Comparison of ENCODE assay signal across 17 cellular contexts in the genomic region with DNA sequence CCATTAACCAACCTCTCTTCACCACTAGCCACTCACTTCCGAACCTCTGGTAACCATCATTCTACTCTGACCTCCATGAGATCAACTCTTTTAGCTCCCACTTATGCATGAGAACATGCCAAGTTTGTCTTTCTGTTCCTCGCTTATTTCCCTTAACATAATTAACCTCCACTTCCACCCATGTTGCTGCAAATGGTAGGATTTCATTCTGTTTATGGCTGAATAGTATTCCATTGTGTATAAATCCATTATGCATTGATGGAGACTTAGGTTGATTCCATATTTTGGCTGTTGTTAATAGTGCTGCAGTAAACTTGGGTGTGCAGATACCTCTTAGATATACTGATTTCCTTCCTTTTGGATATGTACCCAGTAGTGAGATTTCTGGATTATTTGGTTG. TPM values are rescaled to one million over a fixed set of nuclear protein-coding genes. Genes with fewer than 3 reads are reported as not detected.
A peak's percentile ranks its signal among the peaks of the same experiment; 100 is the strongest.
DNase-seq lines count a peak whose midpoint lies in the region; ATAC-seq, FAIRE-seq and TF ChIP-seq lines count a peak whose summit lies in the region.
"Had no signal": no experiment of that assay in that cellular context is flagged by ENCODE, and none has a peak within 500 bp of the region (broad histone marks: within the 10 kb centered on the region; RNA-seq: fewer than 3 reads in every experiment).

No MANE protein-coding gene starts in this region.

- whole genome bisulfite sequencing in A549 (ENCODE audit: missing lambda C conversion rate): 34% methylated on average over 2 of the region's 2 CpGs

- POLR2A ChIA-PET in A549 (lab: Yijun Ruan, JAX): no interaction called here
- POLR2A ChIA-PET in HEK293 (lab: Yijun Ruan, JAX): no interaction called here
- POLR2A ChIA-PET in activated CD4-positive, alpha-beta T cell treated with anti-CD3 and anti-CD28 coated beads for 36 hours (lab: Charles Lee): no interaction called here

- H3K4me3 ChIP-seq in A549 (no peak overlapping the region), HEK293 (ENCODE audit: low read depth, low read length) (no peak overlapping the region)
- H3K4me3 ChIP-seq: HAP-1 had no signal

- no peak overlapping the region for H3K27ac ChIP-seq in A549
- H3K27ac ChIP-seq in HEK293 (ENCODE audit: extremely low read depth, low read depth, low read length): no peak overlapping the region

- H3K9me3 ChIP-seq in A549: peaks cover 99% of the 10 kb centered on the region
- H3K9me3 ChIP-seq in HEK293 (ENCODE audit: control insufficient read depth, insufficient read depth, low read depth, low read length): peaks cover 40% of the 10 kb centered on the region

- no peaks in the 10 kb centered on the region for H3K27me3 Mint-ChIP-seq in endothelial cell (ENCODE audit: unreplicated experiment)
- no peaks in the 10 kb centered on the region for H3K27me3 Mint-ChIP-seq in activated CD4-positive, alpha-beta T cell treated with anti-CD3 and anti-CD28 coated beads for 36 hours
- no peaks in the 10 kb centered on the region for H3K27me3 Mint-ChIP-seq in activated T-cell treated with anti-CD3 and anti-CD28 coated beads, Interleukin-2, amount 50 U/mL, for 24 hours
- H3K27me3 Mint-ChIP-seq: CD4-positive, alpha-beta memory T cell had no signal

- peak; percentile 61 for FAIRE-seq in A549 (lab: Jason Lieb, UNC)
- FAIRE-seq: G401.6, GM12892, H54 had no signal

- H3K4me2 ChIP-seq in A549: no peak overlapping the region

- intact Hi-C loops in activated CD4-positive, alpha-beta T cell treated with anti-CD3 and anti-CD28 coated beads for 36 hours (cut with DNase I, micrococcal nuclease): no loop called here

- peaks cover 70% of the 10 kb centered on the region for H3K36me3 Mint-ChIP-seq in endothelial cell (ENCODE audit: low read depth, unreplicated experiment)
- peaks cover 58% of the 10 kb centered on the region for H3K36me3 Mint-ChIP-seq in activated CD4-positive, alpha-beta T cell treated with anti-CD3 and anti-CD28 coated beads for 36 hours (ENCODE audit: low read depth)
- peaks cover 86% of the 10 kb centered on the region for H3K36me3 Mint-ChIP-seq in activated T-cell treated with anti-CD3 and anti-CD28 coated beads, Interleukin-2, amount 50 U/mL, for 24 hours (ENCODE audit: low read depth)

- no peaks in the 10 kb centered on the region for H3K4me1 ChIP-seq in A549
- H3K4me1 ChIP-seq in HEK293 (ENCODE audit: control insufficient read depth, insufficient read depth, low read length): no peaks in the 10 kb centered on the region
- H3K4me1 ChIP-seq: Caco-2, HAP-1 had no signal

- no peak for TF ChIP-seq RAD21 in A549 (conservative IDR thresholded peaks at IDR 0.05 in 1 of 2, IDR thresholded peaks at IDR 0.05 in 1 of 2)

- peaks cover 42% of the 10 kb centered on the region for H3K9me3 Mint-ChIP-seq in endothelial cell (ENCODE audit: unreplicated experiment)
- H3K9me3 Mint-ChIP-seq in activated CD4-positive, alpha-beta T cell treated with anti-CD3 and anti-CD28 coated beads for 36 hours (ENCODE audit: low read depth): peaks cover 56% of the 10 kb centered on the region
- H3K9me3 Mint-ChIP-seq in activated T-cell treated with anti-CD3 and anti-CD28 coated beads, Interleukin-2, amount 50 U/mL, for 24 hours: peaks cover 64% of the 10 kb centered on the region

- H3K27ac Mint-ChIP-seq in endothelial cell (ENCODE audit: unreplicated experiment): no peak overlapping the region
- no peak overlapping the region for H3K27ac Mint-ChIP-seq in activated CD4-positive, alpha-beta T cell treated with anti-CD3 and anti-CD28 coated beads for 36 hours
- no peak overlapping the region for H3K27ac Mint-ChIP-seq in activated T-cell treated with anti-CD3 and anti-CD28 coated beads, Interleukin-2, amount 50 U/mL, for 24 hours
- H3K27ac Mint-ChIP-seq: CD4-positive, alpha-beta memory T cell had no signal

- H3K4me3 Mint-ChIP-seq in endothelial cell (ENCODE audit: unreplicated experiment): peak overlapping the region; percentile 13
- H3K4me3 Mint-ChIP-seq in activated CD4-positive, alpha-beta T cell treated with anti-CD3 and anti-CD28 coated beads for 36 hours: no peak overlapping the region
- H3K4me3 Mint-ChIP-seq in activated T-cell treated with anti-CD3 and anti-CD28 coated beads, Interleukin-2, amount 50 U/mL, for 24 hours: no peak overlapping the region

- DNase-seq in A549 (ENCODE audit: low read depth in 1 of 2, low spot score in 1 of 2) (no peak), endothelial cell (ENCODE audit: low spot score) (no peak), T-helper 9 cell (no peak)
- no peak for DNase-seq in activated CD4-positive, alpha-beta T cell treated with anti-CD3 and anti-CD28 coated beads for 36 hours
- DNase-seq in activated T-cell treated with anti-CD3 and anti-CD28 coated beads, Interleukin-2, amount 50 U/mL, for 24 hours: no peak
- DNase-seq: 8988T; C1 segment of cervical spinal cord; Caco-2; CD4-positive, alpha-beta memory T cell; DMS153; DND-41; GOT3 had no signal

- TF ChIP-seq EP300 in A549 (IDR thresholded peaks at IDR 0.05): no peak

- no peak for TF ChIP-seq POLR2A in A549 (IDR thresholded peaks at IDR 0.05; ENCODE audit: low read length)

- ATAC-seq in A549: no peak
- no peak for ATAC-seq in activated CD4-positive, alpha-beta T cell treated with anti-CD3 and anti-CD28 coated beads for 36 hours

- TF ChIP-seq CTCF in A549 (IDR thresholded peaks at IDR 0.05) (no peak), HEK293 (tag by site-specific recombination; IDR thresholded peaks at IDR 0.05) (no peak), endothelial cell (IDR thresholded peaks at IDR 0.05; ENCODE audit: unreplicated experiment) (no peak)

- no peaks in the 10 kb centered on the region for H3K4me1 Mint-ChIP-seq in endothelial cell (ENCODE audit: unreplicated experiment)
- no peaks in the 10 kb centered on the region for H3K4me1 Mint-ChIP-seq in activated CD4-positive, alpha-beta T cell treated with anti-CD3 and anti-CD28 coated beads for 36 hours
- H3K4me1 Mint-ChIP-seq in activated T-cell treated with anti-CD3 and anti-CD28 coated beads, Interleukin-2, amount 50 U/mL, for 24 hours (ENCODE audit: low read depth): no peaks in the 10 kb centered on the region
- H3K4me1 Mint-ChIP-seq: CD4-positive, alpha-beta memory T cell had no signal

- CTCF ChIA-PET in A549 (lab: Yijun Ruan, JAX) (no interaction called here), HEK293 (lab: Yijun Ruan, JAX) (no interaction called here)
- CTCF ChIA-PET in activated CD4-positive, alpha-beta T cell treated with anti-CD3 and anti-CD28 coated beads for 36 hours (lab: Charles Lee): no interaction called here

- peaks cover 21 to 23% of the 10 kb centered on the region in 2 experiments for H3K36me3 ChIP-seq in HEK293 (ENCODE audit: control insufficient read depth in 2 of 2, insufficient read depth in 1 of 2, low read length in 2 of 2)

TF ChIP-seq in A549, 52 proteins besides CTCF, POLR2A, EP300 and RAD21 (continues in another document):
- TF ChIP-seq KDM5A (IDR thresholded peaks at IDR 0.05): no peak
- TF ChIP-seq MYC (IDR thresholded peaks at IDR 0.05; ENCODE audit: borderline replicate concordance, low read length): no peak
- TF ChIP-seq CHD4 (IDR thresholded peaks at IDR 0.05; ENCODE audit: borderline replicate concordance): no peak
- TF ChIP-seq EHF (CRISPR knock-in tag; IDR thresholded peaks at IDR 0.05): no peak
- TF ChIP-seq MAZ (IDR thresholded peaks at IDR 0.05; ENCODE audit: borderline replicate concordance, low read depth, low read length): no peak
- no peak for TF ChIP-seq PHF8 (IDR thresholded peaks at IDR 0.05; ENCODE audit: borderline replicate concordance, low read depth)

TF ChIP-seq in HEK293, 187 proteins besides CTCF, POLR2A, EP300 and RAD21 (continues in another document):
- TF ChIP-seq ZNF529 (tag by site-specific recombination; IDR thresholded peaks at IDR 0.05; ENCODE audit: insufficient replicate concordance) (no peak), ZNF521 (tag by site-specific recombination; IDR thresholded peaks at IDR 0.05) (no peak), EGR2 (tag by site-specific recombination; IDR thresholded peaks at IDR 0.05; ENCODE audit: low read depth) (no peak), ZNF211 (tag by site-specific recombination; IDR thresholded peaks at IDR 0.05; ENCODE audit: low read depth) (0 out of 2 replicates have a peak, but pooled peaks have one; percentile 21)

RNA-seq across cellular contexts. Expression of gene ZNF382, which starts 30.2 kb away (rescaled TPM):
- polyA plus RNA-seq in A549 (2011; rRNA removed) (0.24 and 0.30 TPM in 2 replicates), A549 (2017; fragmentation: RNase III; extraction: RNeasy Plus Mini Kit Qiagen cat#74134 plus additional on column Dnase treatment) (0.04 to 0.12 TPM (median 0.08 TPM) in 3 replicates)
- polyA plus RNA-seq in A549 (2012; cell fraction: cytosol; rRNA removed): 0.01 and 0.04 TPM in 2 replicates
- 0.02 and 0.22 TPM in 2 replicates for polyA plus RNA-seq in A549 (2012; cell fraction: nucleus; rRNA removed)
- polyA minus RNA-seq in A549 (2011; rRNA and poly(A)+ RNA removed): 0.12 and 0.29 TPM in 2 replicates
- 12.5 TPM for total RNA-seq in endothelial cell (ENCODE audit: unreplicated experiment)
- total RNA-seq in activated CD4-positive, alpha-beta T cell treated with anti-CD3 and anti-CD28 coated beads for 36 hours: 10 to 100 TPM; 14.9 to 20.0 TPM

RNA-seq across cellular contexts. Expression of gene ZNF461, which starts 31.3 kb away (rescaled TPM):
- polyA plus RNA-seq in A549 (2011; rRNA removed) (12.0 and 14.7 TPM in 2 replicates), A549 (2017; fragmentation: RNase III; extraction: RNeasy Plus Mini Kit Qiagen cat#74134 plus additional on column Dnase treatment) (11.1 to 12.4 TPM (median 11.2 TPM) in 3 replicates)
- polyA plus RNA-seq in A549 (2012; cell fraction: cytosol; rRNA removed): 2.5 and 2.6 TPM in 2 replicates
- polyA plus RNA-seq in A549 (2012; cell fraction: nucleus; rRNA removed): 4.2 and 7.4 TPM in 2 replicates
- polyA minus RNA-seq in A549 (2011; rRNA and poly(A)+ RNA removed): 5.9 and 12.5 TPM in 2 replicates
- 9.2 TPM for total RNA-seq in endothelial cell (ENCODE audit: unreplicated experiment)
- total RNA-seq in activated CD4-positive, alpha-beta T cell treated with anti-CD3 and anti-CD28 coated beads for 36 hours: 1 to 10 TPM; 5.7 to 6.5 TPM

RNA-seq across cellular contexts. Expression of gene ZNF567, which starts 52.1 kb away (rescaled TPM):
- 16.3 and 19.0 TPM in 2 replicates for polyA plus RNA-seq in A549 (2011; rRNA removed)
- 3.6 and 3.7 TPM in 2 replicates for polyA plus RNA-seq in A549 (2012; cell fraction: cytosol; rRNA removed)
- 2.3 and 4.1 TPM in 2 replicates for polyA plus RNA-seq in A549 (2012; cell fraction: nucleus; rRNA removed)
- polyA plus RNA-seq in A549 (2017; fragmentation: RNase III; extraction: RNeasy Plus Mini Kit Qiagen cat#74134 plus additional on column Dnase treatment): 7.9 to 8.9 TPM (median 8.7 TPM) in 3 replicates
- polyA minus RNA-seq in A549 (2011; rRNA and poly(A)+ RNA removed): 7.3 and 7.5 TPM in 2 replicates
- 9.7 TPM for total RNA-seq in endothelial cell (ENCODE audit: unreplicated experiment)
- total RNA-seq in activated CD4-positive, alpha-beta T cell treated with anti-CD3 and anti-CD28 coated beads for 36 hours: 1 to 10 TPM; 7.4 to 8.6 TPM
